ENCODE assay signal across 8 cellular contexts in the genomic region with DNA sequence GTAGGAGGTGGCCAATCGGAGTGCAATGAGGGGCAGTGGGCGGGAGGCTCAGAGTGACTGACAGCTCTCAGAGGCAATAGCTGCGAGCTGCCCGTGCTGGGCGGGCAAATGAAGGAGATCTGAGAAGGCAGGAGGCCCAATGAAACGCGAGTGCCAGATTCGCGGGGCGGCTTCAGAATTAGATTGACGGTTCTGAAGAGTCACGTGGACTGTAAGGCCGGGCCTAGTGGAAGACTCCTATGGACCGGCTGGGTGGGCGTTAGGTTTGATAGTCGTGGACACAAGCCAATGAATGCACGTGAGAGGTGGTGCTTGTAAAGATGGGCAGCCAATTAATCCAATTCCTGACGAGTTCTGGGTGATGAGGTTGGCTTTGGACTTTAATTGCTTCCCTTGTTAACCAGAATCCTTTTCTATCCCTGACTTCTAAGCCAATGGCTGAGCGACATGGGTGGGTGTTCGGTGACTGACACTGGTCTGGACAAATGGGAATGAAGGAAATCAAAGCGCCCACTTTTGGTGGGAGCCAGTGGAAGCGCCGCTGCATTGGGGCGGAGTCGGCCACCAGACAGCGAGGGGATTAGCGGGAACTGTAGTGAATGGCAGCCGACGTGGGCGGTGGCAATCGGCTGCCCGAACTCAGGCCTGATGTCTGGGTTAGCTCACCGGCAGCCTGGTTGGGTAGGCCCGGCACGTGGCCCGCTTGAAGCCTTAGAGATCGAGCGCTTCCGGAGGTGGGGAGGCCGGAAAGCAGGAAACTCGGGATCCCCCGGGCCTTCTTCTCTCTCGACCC. TPM values are rescaled to one million over a fixed set of nuclear protein-coding genes. Genes with fewer than 3 reads are reported as not detected.
DNase-seq lines count a peak whose midpoint lies in the region; ATAC-seq, FAIRE-seq and TF ChIP-seq lines count a peak whose summit lies in the region.

No MANE protein-coding gene starts in this region.

- ATAC-seq in GM18505 (IDR thresholded peaks at IDR 0.05; ENCODE audit: unreplicated experiment) (peak; percentile 77), HG02943 (IDR thresholded peaks at IDR 0.05; ENCODE audit: low read depth, unreplicated experiment) (peak; percentile 85), T-helper 17 cell (peak; percentile 86), left ventricle myocardium superior (peak; percentile 94)

- H3K36me3 Mint-ChIP-seq in T-helper 17 cell (ENCODE audit: low read depth): no peaks in the 10 kb centered on the region

- peak; percentile 65 for TF ChIP-seq POLR2A in GM18505 (IDR thresholded peaks at IDR 0.05; ENCODE audit: borderline replicate concordance, extremely low read depth, insufficient read depth, insufficient read length)

- FAIRE-seq in urothelium cell line (lab: Jason Lieb, UNC): peak; percentile 50

- intact Hi-C loops in left ventricle myocardium superior (cut with micrococcal nuclease): no loop called here

- H3K9me3 ChIP-seq in T-helper 17 cell (ENCODE audit: control insufficient read depth, low read length, poor library complexity, severe bottlenecking): no peaks in the 10 kb centered on the region

- peak overlapping the region; percentile 90 for H3K27ac Mint-ChIP-seq in T-helper 17 cell

- H3K4me3 Mint-ChIP-seq in T-helper 17 cell: peak overlapping the region; percentile 90

- no peaks in the 10 kb centered on the region for H3K27me3 Mint-ChIP-seq in T-helper 17 cell

- H3K4me1 Mint-ChIP-seq in T-helper 17 cell: peaks cover 28% of the 10 kb centered on the region

- DNase-seq in NCI-H187 (lab: John Stamatoyannopoulos, UW): peak; percentile 93 to 96
- peak; percentile 96 to 99 (median 97) for DNase-seq in T-helper 17 cell
- peak; percentile 94 to 100 (median 100) for DNase-seq in anterior cingulate cortex (lab: John Stamatoyannopoulos, UW)
- peak; percentile 99 for DNase-seq in left ventricle myocardium superior
- peak; percentile 100 for DNase-seq in pulmonary artery endothelial cell (ENCODE audit: low read depth, low spot score)
- peak; percentile 95 for DNase-seq in urothelium cell line (ENCODE audit: low spot score)

RNA-seq across cellular contexts. Expression of a gene that starts 0.5 kb away (rescaled TPM):
- total RNA-seq in T-helper 17 cell (100 to 1,000 TPM; 138 to 164 TPM), left ventricle myocardium superior (103 TPM), pulmonary artery endothelial cell (152 and 168 TPM in 2 replicates)

RNA-seq across cellular contexts. Expression of a gene that starts 8.4 kb away (rescaled TPM):
- total RNA-seq in T-helper 17 cell (not detected), left ventricle myocardium superior (0.25 TPM), pulmonary artery endothelial cell (0.07 TPM in 1 of 2 replicates, not detected in the other)

RNA-seq across cellular contexts. Expression of a gene that starts 32.2 kb away (rescaled TPM):
- total RNA-seq in T-helper 17 cell: 10 to 100 TPM; 67.2 to 68.7 TPM
- 30.9 TPM for total RNA-seq in left ventricle myocardium superior
- total RNA-seq in pulmonary artery endothelial cell: 56.8 and 65.9 TPM in 2 replicates

RNA-seq across cellular contexts. Expression of a gene that starts 34.5 kb away (rescaled TPM):
- total RNA-seq in T-helper 17 cell: 10 to 100 TPM in 1 of 2 donors, 1 to 10 TPM in 1; 9.6 to 11.3 TPM
- total RNA-seq in left ventricle myocardium superior: 110 TPM
- 24.1 and 32.5 TPM in 2 replicates for total RNA-seq in pulmonary artery endothelial cell

RNA-seq across cellular contexts. Expression of a gene that starts 38.9 kb away (rescaled TPM):
- total RNA-seq in T-helper 17 cell: 1 to 10 TPM; 1.4 to 1.5 TPM
- total RNA-seq in left ventricle myocardium superior: not detected
- 0.11 and 0.13 TPM in 2 replicates for total RNA-seq in pulmonary artery endothelial cell

Comparison
In these comparisons a context has a peak if more than half of its experiments do, and no peak if none do; other contexts are left out.
1. Peak in every context shown above with its lines: DNase-seq and ATAC-seq.